26 cellular contexts compared by ENCODE assay signal in genomic region chr7:105106473-105106872, GRCh38.
A peak's percentile ranks its signal among the peaks of the same experiment; 100 is the strongest.
DNase-seq lines count a peak whose midpoint lies in the region; ATAC-seq and TF ChIP-seq lines count a peak whose summit lies in the region.
"Had no signal": no experiment of that assay in that cellular context is flagged by ENCODE, and none has a peak within 500 bp of the region (broad histone marks: within the 10 kb centered on the region; RNA-seq: fewer than 3 reads in every experiment).

No MANE protein-coding gene starts in this region.

- H3K9me3 Mint-ChIP-seq in activated T-cell treated with anti-CD3 and anti-CD28 coated beads, Interleukin-2, amount 50 U/mL, for 24 hours = no peaks in the 10 kb centered on the region
- H3K9me3 Mint-ChIP-seq in osteocyte (ENCODE audit: unreplicated experiment) = no peaks in the 10 kb centered on the region
- H3K9me3 Mint-ChIP-seq: CD14-positive monocyte, nephron progenitor cell had no signal

- H3K4me1 Mint-ChIP-seq in activated T-cell treated with anti-CD3 and anti-CD28 coated beads, Interleukin-2, amount 50 U/mL, for 24 hours (ENCODE audit: low read depth) = peaks cover 32% of the 10 kb centered on the region
- H3K4me1 Mint-ChIP-seq in osteocyte (ENCODE audit: unreplicated experiment) = peaks cover 7% of the 10 kb centered on the region
- H3K4me1 Mint-ChIP-seq: CD14-positive monocyte, nephron progenitor cell had no signal

- H3K27ac ChIP-seq in cingulate gyrus (ENCODE audit: low read depth, low read length) = peak overlapping the region; percentile 24
- H3K27ac ChIP-seq: GM23248, SJCRH30, tibial nerve had no signal

- H3K36me3 Mint-ChIP-seq in activated T-cell treated with anti-CD3 and anti-CD28 coated beads, Interleukin-2, amount 50 U/mL, for 24 hours (ENCODE audit: low read depth) = peaks cover 86% of the 10 kb centered on the region
- peaks cover 55% of the 10 kb centered on the region for H3K36me3 Mint-ChIP-seq in osteocyte (ENCODE audit: unreplicated experiment)

- no peaks in the 10 kb centered on the region for H3K27me3 Mint-ChIP-seq in activated T-cell treated with anti-CD3 and anti-CD28 coated beads, Interleukin-2, amount 50 U/mL, for 24 hours
- no peaks in the 10 kb centered on the region for H3K27me3 Mint-ChIP-seq in osteocyte (ENCODE audit: unreplicated experiment)

- peak overlapping the region; percentile 79 for H3K27ac Mint-ChIP-seq in activated T-cell treated with anti-CD3 and anti-CD28 coated beads, Interleukin-2, amount 50 U/mL, for 24 hours
- H3K27ac Mint-ChIP-seq in osteocyte (ENCODE audit: unreplicated experiment) = peak overlapping the region; percentile 31

- no peak overlapping the region for H3K4me3 Mint-ChIP-seq in activated T-cell treated with anti-CD3 and anti-CD28 coated beads, Interleukin-2, amount 50 U/mL, for 24 hours
- no peak overlapping the region for H3K4me3 Mint-ChIP-seq in osteocyte (ENCODE audit: unreplicated experiment)
- H3K4me3 Mint-ChIP-seq: CD14-positive monocyte, nephron progenitor cell had no signal

- DNase-seq in activated T-cell treated with anti-CD3 and anti-CD28 coated beads, Interleukin-2, amount 50 U/mL, for 24 hours = no peak
- DNase-seq in activated T-cell treated with anti-CD3 and anti-CD28 coated beads, Interleukin-2, amount 50 U/mL, for 1 hour = no peak
- DNase-seq in SW480 (ENCODE audit: low spot score) (peak; percentile 43), osteocyte (ENCODE audit: extremely low spot score, unreplicated experiment) (no peak), A172 (ENCODE audit: low spot score) (no peak), COLO668 (lab: John Stamatoyannopoulos, UW; ENCODE audit: unreplicated experiment) (no peak)
- DNase-seq: ACHN; activated CD4-positive, alpha-beta T cell treated with anti-CD3 and anti-CD28 coated beads for 1 hour; activated T-cell treated with anti-CD3 and anti-CD28 coated beads for 4 hours; amygdala; central memory CD4-positive, alpha-beta T cell; DMS79; effector memory CD4-positive, alpha-beta T cell; GM23248; mammary epithelial cell; NCI-H1436 treated with DMSO at 0.1 percent for 48 hours; NCI-H748 treated with DMSO at 0.1 percent for 48 hours; nephron progenitor cell; PC-3; SJCRH30; stimulated activated CD8-positive, alpha-beta memory T cell treated with anti-CD3 and anti-CD28 coated beads, Interleukin-4, amount 100 ng/mL, for 48 hours had no signal

- no peak for ATAC-seq in HG03095 (IDR thresholded peaks at IDR 0.05; ENCODE audit: unreplicated experiment)
- ATAC-seq: HepG2, PC-3 had no signal

- no peak for TF ChIP-seq CTCF in osteocyte (IDR thresholded peaks at IDR 0.05)
